In genomic region chr3:152321806-152322377, GRCh38 we compare ENCODE assay signal across 14 cellular contexts. TPM values are rescaled to one million over a fixed set of nuclear protein-coding genes. Genes with fewer than 3 reads are reported as not detected.
DNase-seq lines count a peak whose midpoint lies in the region; ATAC-seq, FAIRE-seq and TF ChIP-seq lines count a peak whose summit lies in the region.
"Had no signal": no experiment of that assay in that cellular context is flagged by ENCODE, and none has a peak within 500 bp of the region (broad histone marks: within the 10 kb centered on the region; RNA-seq: fewer than 3 reads in every experiment).

No MANE protein-coding gene starts in this region.

- H3K4me3 ChIP-seq in A549: no peak overlapping the region
- peak overlapping the region; percentile 27 for H3K4me3 ChIP-seq in DOHH2 (ENCODE audit: low read length)
- no peak overlapping the region for H3K4me3 ChIP-seq in K562
- H3K4me3 ChIP-seq in naive thymus-derived CD4-positive, alpha-beta T cell (ENCODE audit: low read length): no peak overlapping the region
- no peak overlapping the region for H3K4me3 ChIP-seq in neural progenitor cell
- no peak overlapping the region for H3K4me3 ChIP-seq in foreskin fibroblast (ENCODE audit: low read depth in 1 of 2, low read length in 2 of 2)
- H3K4me3 ChIP-seq: spleen had no signal

- FAIRE-seq in A549 (lab: Jason Lieb, UNC) (no peak), K562 (lab: Jason Lieb, UNC) (no peak)

- no peaks in the 10 kb centered on the region for H3K9me2 ChIP-seq in DOHH2 (replicated peaks; ENCODE audit: control insufficient read depth, low read length)

- H3K9me1 ChIP-seq in K562 (ENCODE audit: control insufficient read depth, insufficient read depth, low read length): no peaks in the 10 kb centered on the region

- H3K9ac ChIP-seq in K562 (ENCODE audit: insufficient read depth in 1 of 2, low read depth in 2 of 2, low read length in 2 of 2) (0 out of 4 replicates have a peak overlapping the region, but pooled peaks of 1 of the 2 experiments have one; percentile 40), neural progenitor cell (no peak overlapping the region)

- peaks cover 0 to 5% (median 0%) of the 10 kb centered on the region in 11 donors for H3K9me3 Mint-ChIP-seq in naive thymus-derived CD4-positive, alpha-beta T cell
- peaks cover 9% of the 10 kb centered on the region for H3K9me3 Mint-ChIP-seq in neural progenitor cell

- H3K27me3 ChIP-seq in DOHH2 (ENCODE audit: control insufficient read depth, low read length): no peaks in the 10 kb centered on the region
- no peaks in the 10 kb centered on the region for H3K27me3 ChIP-seq in K562 (ENCODE audit: control insufficient read depth in 2 of 2, insufficient read depth in 2 of 2, low read length in 2 of 2)
- no peaks in the 10 kb centered on the region for H3K27me3 ChIP-seq in naive thymus-derived CD4-positive, alpha-beta T cell (ENCODE audit: control insufficient read depth in 2 of 2, insufficient read depth in 2 of 2, low read length in 2 of 2)
- H3K27me3 ChIP-seq in neural progenitor cell: no peaks in the 10 kb centered on the region
- H3K27me3 ChIP-seq: spleen had no signal

- no TSS peak for BruUV-seq in K562 (replicated peaks; lab: Mats Ljungman, UMichigan)

- H3K36me3 ChIP-seq in DOHH2 (ENCODE audit: control insufficient read depth, low read length): peaks cover 74% of the 10 kb centered on the region
- H3K36me3 ChIP-seq in K562 (ENCODE audit: control insufficient read depth, insufficient read depth, low read length): peaks cover 60% of the 10 kb centered on the region
- no peaks in the 10 kb centered on the region for H3K36me3 ChIP-seq in naive thymus-derived CD4-positive, alpha-beta T cell (ENCODE audit: control insufficient read depth in 2 of 3, insufficient read depth in 3 of 3, low read length in 3 of 3)
- H3K36me3 ChIP-seq in neural progenitor cell: no peaks in the 10 kb centered on the region

- peaks cover 4 to 28% (median 18%) of the 10 kb centered on the region in 5 donors for H3K36me3 Mint-ChIP-seq in naive thymus-derived CD4-positive, alpha-beta T cell
- H3K36me3 Mint-ChIP-seq in neural progenitor cell: peaks cover 21% of the 10 kb centered on the region

- peaks cover 97% of the 10 kb centered on the region for H3K79me2 ChIP-seq in DOHH2 (ENCODE audit: control insufficient read depth, low read length)
- H3K79me2 ChIP-seq in K562 (ENCODE audit: control insufficient read depth, insufficient read depth, low read length): peaks cover 100% of the 10 kb centered on the region
- H3K79me2 ChIP-seq in neural progenitor cell (ENCODE audit: low read depth): peaks cover 1% of the 10 kb centered on the region

- TF ChIP-seq EP300 in A549 (IDR thresholded peaks at IDR 0.05): no peak
- no peak for TF ChIP-seq EP300 in K562 (IDR thresholded peaks at IDR 0.05; ENCODE audit: low read length)

- H3F3A ChIP-seq in DOHH2 (ENCODE audit: control insufficient read depth, insufficient read depth) (peaks cover 38% of the 10 kb centered on the region), neural progenitor cell (ENCODE audit: low read depth) (no peaks in the 10 kb centered on the region)

- H4K20me1 ChIP-seq in DOHH2 (ENCODE audit: control insufficient read depth, insufficient read depth, low read depth, low read length) (peaks cover 13% of the 10 kb centered on the region; the same call in 1 of the 2 replicates), K562 (replicated peaks; ENCODE audit: control insufficient read depth, insufficient read depth, low read length) (no peaks in the 10 kb centered on the region), neural progenitor cell (ENCODE audit: low read depth) (no peaks in the 10 kb centered on the region)

- TF ChIP-seq POLR2A in A549 (IDR thresholded peaks at IDR 0.05; ENCODE audit: low read length) (no peak), K562 (conservative IDR thresholded peaks at IDR 0.05) (no peak)

- in situ Hi-C loops in K562 (cut with MboI): no loop called here

- TF ChIP-seq RAD21 in A549 (conservative IDR thresholded peaks at IDR 0.05 in 1 of 2, IDR thresholded peaks at IDR 0.05 in 1 of 2): no peak
- no peak for TF ChIP-seq RAD21 in K562 (CRISPR knock-in tag; conservative IDR thresholded peaks at IDR 0.05 in 1 of 2, IDR thresholded peaks at IDR 0.05 in 1 of 2)

- H3K4me1 ChIP-seq in A549: peaks cover 57% of the 10 kb centered on the region
- peaks cover 84% of the 10 kb centered on the region for H3K4me1 ChIP-seq in DOHH2 (ENCODE audit: control insufficient read depth, low read length)
- H3K4me1 ChIP-seq in K562 (replicated peaks in 1 of 2; ENCODE audit: control insufficient read depth in 2 of 2, insufficient read depth in 2 of 2, low read length in 2 of 2): peaks cover 6 to 47% of the 10 kb centered on the region in 2 experiments; a peak in 4 of 5 replicates
- peaks cover 52 to 55% of the 10 kb centered on the region in 2 donors for H3K4me1 ChIP-seq in naive thymus-derived CD4-positive, alpha-beta T cell (ENCODE audit: control insufficient read depth in 2 of 2, insufficient read depth in 2 of 2, low read length in 2 of 2)
- no peaks in the 10 kb centered on the region for H3K4me1 ChIP-seq in neural progenitor cell

- peaks cover 60 to 96% (median 92%) of the 10 kb centered on the region in 7 donors for H3K4me1 Mint-ChIP-seq in naive thymus-derived CD4-positive, alpha-beta T cell
- peaks cover 13% of the 10 kb centered on the region for H3K4me1 Mint-ChIP-seq in neural progenitor cell

- POLR2A ChIA-PET in A549 (lab: Yijun Ruan, JAX): no interaction called here
- POLR2A ChIA-PET in K562 (lab: Yijun Ruan, JAX): interaction anchor here (0.6 kb wide), 1 partner anchor 287 kb away, joined by 3 read pairs; no protein-coding TSS in a partner anchor
- POLR2A ChIA-PET in naive thymus-derived CD4-positive, alpha-beta T cell (lab: Charles Lee): interaction anchor here (0.6 to 0.8 kb wide), 2 partner anchors 11 to 50 kb away, joined by 3 read pairs; no protein-coding TSS in a partner anchor

- 82% methylated on average over 2 of the region's 2 CpGs for WGBS in A549 (ENCODE audit: missing lambda C conversion rate)
- 60% methylated on average over 2 of the region's 2 CpGs for WGBS in K562 (ENCODE audit: insufficient coverage, low coverage, missing lambda C conversion rate)

- ATAC-seq in A549 (no peak), K562 (no peak), GM19452 (IDR thresholded peaks at IDR 0.05; ENCODE audit: unreplicated experiment) (no peak), GM18511 (IDR thresholded peaks at IDR 0.05; ENCODE audit: unreplicated experiment) (no peak)
- ATAC-seq in naive thymus-derived CD4-positive, alpha-beta T cell: no peak

- H3K27ac ChIP-seq in A549 (no peak overlapping the region), DOHH2 (ENCODE audit: low read depth, low read length) (peak overlapping the region; percentile 69), K562 (ENCODE audit: extremely low read depth, low read depth, low read length) (peak overlapping the region; percentile 70; the same call in 2 of the 3 replicates), neural progenitor cell (no peak overlapping the region)
- H3K27ac ChIP-seq in naive thymus-derived CD4-positive, alpha-beta T cell (ENCODE audit: low read depth, low read length): peak overlapping the region; percentile 36
- H3K27ac ChIP-seq: C4-2B, epithelial cell of prostate had no signal

- CTCF ChIA-PET in A549 (lab: Yijun Ruan, JAX): no interaction called here
- CTCF ChIA-PET in K562 (lab: Yijun Ruan, JAX; ENCODE audit: low intra/inter-chr PET ratio): no interaction called here
- CTCF ChIA-PET in naive thymus-derived CD4-positive, alpha-beta T cell (lab: Charles Lee): no interaction called here

- H3K27ac Mint-ChIP-seq in naive thymus-derived CD4-positive, alpha-beta T cell: peak overlapping the region in 8 of 9 donors; percentile 42 to 87 (median 66)
- H3K27ac Mint-ChIP-seq in neural progenitor cell: no peak overlapping the region

- peak overlapping the region in 9 of 10 donors; percentile 33 to 78 (median 57) for H3K4me3 Mint-ChIP-seq in naive thymus-derived CD4-positive, alpha-beta T cell
- no peak overlapping the region for H3K4me3 Mint-ChIP-seq in neural progenitor cell

- intact Hi-C loops in K562 (cut with micrococcal nuclease): loop anchor here (5.0 kb wide), 1 partner anchor 50 kb away; no protein-coding TSS in a partner anchor
- intact Hi-C loops in naive thymus-derived CD4-positive, alpha-beta T cell (cut with micrococcal nuclease): loop anchor here (1.0 to 5.0 kb wide), 2 partner anchors 9 to 35 kb away; no protein-coding TSS in a partner anchor

- H2AFZ ChIP-seq in K562 (ENCODE audit: low read depth, low read length) (no peak overlapping the region), neural progenitor cell (replicated peaks) (no peak overlapping the region)

- DNase-seq in A549 (ENCODE audit: low read depth in 1 of 2, low spot score in 1 of 2) (no peak), K562 (ENCODE audit: extremely low read depth in 1 of 4, low spot score in 3 of 4) (no peak), neural progenitor cell (ENCODE audit: low spot score) (no peak), foreskin fibroblast (no peak)
- DNase-seq in naive thymus-derived CD4-positive, alpha-beta T cell: no peak
- DNase-seq: activated CD8-positive, alpha-beta memory T cell treated with anti-CD3 and anti-CD28 coated beads for 24 hours; GOT3; NCI-H774; spleen had no signal

- H3K4me2 ChIP-seq in A549: peak overlapping the region; percentile 37; the same call in 2 of the 3 replicates
- H3K4me2 ChIP-seq in DOHH2 (ENCODE audit: low read length): peak overlapping the region; percentile 49
- H3K4me2 ChIP-seq in K562 (ENCODE audit: insufficient read depth, low read length): no peak overlapping the region
- no peak overlapping the region for H3K4me2 ChIP-seq in neural progenitor cell

- no peaks in the 10 kb centered on the region for H3K27me3 Mint-ChIP-seq in naive thymus-derived CD4-positive, alpha-beta T cell
- H3K27me3 Mint-ChIP-seq in neural progenitor cell (ENCODE audit: insufficient read depth, low read depth): no peaks in the 10 kb centered on the region

- no peaks in the 10 kb centered on the region for H3K9me3 ChIP-seq in A549
- H3K9me3 ChIP-seq in DOHH2 (ENCODE audit: control insufficient read depth, insufficient read depth, low read length): no peaks in the 10 kb centered on the region
- H3K9me3 ChIP-seq in K562 (replicated peaks; ENCODE audit: control insufficient read depth, insufficient read depth, low read depth, low read length): peaks cover 2% of the 10 kb centered on the region; the same call in 1 of the 2 replicates
- no peaks in the 10 kb centered on the region for H3K9me3 ChIP-seq in naive thymus-derived CD4-positive, alpha-beta T cell (ENCODE audit: control insufficient read depth in 2 of 3, low read length in 3 of 3)
- no peaks in the 10 kb centered on the region for H3K9me3 ChIP-seq in neural progenitor cell (ENCODE audit: low read depth)
- H3K9me3 ChIP-seq: spleen had no signal

- TF ChIP-seq CTCF in A549 (IDR thresholded peaks at IDR 0.05): no peak
- no peak for TF ChIP-seq CTCF in DOHH2 (IDR thresholded peaks at IDR 0.05; ENCODE audit: low read depth, low read length, poor library complexity, severe bottlenecking)
- no peak for TF ChIP-seq CTCF in K562 (IDR thresholded peaks at IDR 0.05 in 2 of 3, conservative IDR thresholded peaks at IDR 0.05 in 1 of 3; ENCODE audit: insufficient read depth in 2 of 3, low read depth in 1 of 3, low read length in 3 of 3)
- TF ChIP-seq CTCF in neural progenitor cell (IDR thresholded peaks at IDR 0.05): no peak
- no peak for TF ChIP-seq CTCF in foreskin fibroblast (IDR thresholded peaks at IDR 0.05; ENCODE audit: low read depth, low read length)

RNA-seq across cellular contexts. Expression of gene MBNL1, which starts 53.2 kb away (rescaled TPM):
- polyA plus RNA-seq in A549 (2011; rRNA removed): 92.5 and 114 TPM in 2 replicates
- 38.1 and 53.4 TPM in 2 replicates for polyA plus RNA-seq in A549 (2012; cell fraction: cytosol; rRNA removed)
- 23.1 and 23.7 TPM in 2 replicates for polyA plus RNA-seq in A549 (2012; cell fraction: nucleus; rRNA removed)
- polyA plus RNA-seq in A549 (2017; fragmentation: RNase III; extraction: RNeasy Plus Mini Kit Qiagen cat#74134 plus additional on column Dnase treatment): 59.6 to 60.5 TPM (median 59.9 TPM) in 3 replicates
- 330 and 339 TPM in 2 replicates for polyA minus RNA-seq in A549 (2011; rRNA and poly(A)+ RNA removed)
- total RNA-seq in K562 (2011; cell fraction: chromatin; rRNA removed; ENCODE audit: low replicate concordance): 337 and 524 TPM in 2 replicates
- 154 and 188 TPM in 2 replicates for total RNA-seq in K562 (2011; cell fraction: nucleolus; rRNA removed)
- total RNA-seq in K562 (2011; cell fraction: nucleoplasm; rRNA removed): 277 and 417 TPM in 2 replicates
- 240 and 243 TPM in 2 replicates for total RNA-seq in K562 (2014; rRNA removed)
- 220 and 241 TPM in 2 replicates for total RNA-seq in K562 (2014; rRNA removed; fragmentation: Illumina TruSeq; extraction: Trizol)
- total RNA-seq in K562 (2015; rRNA removed; fragmentation: Illumina TruSeq; extraction: Trizol): 220 and 243 TPM in 2 replicates
- 217 and 231 TPM in 2 replicates for total RNA-seq in K562 (2021)
- polyA plus RNA-seq in K562 (2011; rRNA removed): 116 and 133 TPM in 2 replicates
- 101 and 150 TPM in 2 replicates for polyA plus RNA-seq in K562 (2011; cell fraction: cytosol; rRNA removed)
- 108 and 135 TPM in 2 replicates for polyA plus RNA-seq in K562 (2011; cell fraction: nucleus; rRNA removed)
- 74.4 and 91.9 TPM in 2 replicates for polyA plus RNA-seq in K562 (2012)
- 202 and 221 TPM in 2 replicates for polyA plus RNA-seq in K562 (2014; fragmentation: Illumina TruSeq; extraction: Trizol)
- 10 to 100 TPM; 70.3 to 87.3 TPM for polyA plus RNA-seq in K562 (2014; fragmentation: Nextera tagmentation; extraction: Ambion mirVana)
- 104 and 107 TPM in 2 replicates for polyA plus RNA-seq in K562 (2014; rRNA removed)
- polyA minus RNA-seq in K562 (2011; rRNA and poly(A)+ RNA removed): 431 and 448 TPM in 2 replicates
- polyA minus RNA-seq in K562 (2011; cell fraction: cytosol; rRNA and poly(A)+ RNA removed): 216 and 268 TPM in 2 replicates
- polyA minus RNA-seq in K562 (2011; cell fraction: nucleus; rRNA and poly(A)+ RNA removed): 326 and 485 TPM in 2 replicates
- total RNA-seq in naive thymus-derived CD4-positive, alpha-beta T cell: 100 to 1,000 TPM; 459 to 675 (median 508) TPM
- polyA plus RNA-seq in naive thymus-derived CD4-positive, alpha-beta T cell: 100 to 1,000 TPM; 371 to 389 TPM
- 9.8 and 14.7 TPM in 2 replicates for total RNA-seq in neural progenitor cell (ENCODE audit: low replicate concordance)

Comparison
In these comparisons a context has a peak if more than half of its experiments do, and no peak if none do; other contexts are left out.
1. H3K27ac ChIP-seq: peak in DOHH2 (single experiment), K562 (single experiment) and naive thymus-derived CD4-positive, alpha-beta T cell (single experiment); none in A549 (0 of 2) and neural progenitor cell (single experiment).
2. H3K4me2 ChIP-seq: peak in A549 (single experiment) and DOHH2 (single experiment); none in K562 (single experiment) and neural progenitor cell (single experiment).